ENCODE assay signal across 7 cellular contexts in genomic region chr12:24055747-24056146, GRCh38.
"Had no signal": no experiment of that assay in that cellular context is flagged by ENCODE, and none has a peak within 500 bp of the region (broad histone marks: within the 10 kb centered on the region; RNA-seq: fewer than 3 reads in every experiment).

No MANE protein-coding gene starts in this region.

- H3K9ac ChIP-seq: GM23248 had no signal

- H3K27ac Mint-ChIP-seq: IgD-negative memory B cell had no signal

- ATAC-seq: HCT116 had no signal

- H3K9me3 Mint-ChIP-seq: IgD-negative memory B cell had no signal

- H3K9me3 ChIP-seq: HAP-1 had no signal

- H3K36me3 ChIP-seq: HAP-1 had no signal

- H3K36me3 Mint-ChIP-seq: IgD-negative memory B cell had no signal

- H3K4me1 Mint-ChIP-seq: IgD-negative memory B cell had no signal

- H3K27ac ChIP-seq: GM23248 had no signal

- H3K27me3 Mint-ChIP-seq: IgD-negative memory B cell had no signal

- DNase-seq: GM23248, GOT3, H7, KBM-7 had no signal

- H3K4me3 ChIP-seq: GM23248, HAP-1 had no signal

- H3K4me3 Mint-ChIP-seq: IgD-negative memory B cell had no signal
